ENCODE assay signal across 12 cellular contexts in the genomic region with DNA sequence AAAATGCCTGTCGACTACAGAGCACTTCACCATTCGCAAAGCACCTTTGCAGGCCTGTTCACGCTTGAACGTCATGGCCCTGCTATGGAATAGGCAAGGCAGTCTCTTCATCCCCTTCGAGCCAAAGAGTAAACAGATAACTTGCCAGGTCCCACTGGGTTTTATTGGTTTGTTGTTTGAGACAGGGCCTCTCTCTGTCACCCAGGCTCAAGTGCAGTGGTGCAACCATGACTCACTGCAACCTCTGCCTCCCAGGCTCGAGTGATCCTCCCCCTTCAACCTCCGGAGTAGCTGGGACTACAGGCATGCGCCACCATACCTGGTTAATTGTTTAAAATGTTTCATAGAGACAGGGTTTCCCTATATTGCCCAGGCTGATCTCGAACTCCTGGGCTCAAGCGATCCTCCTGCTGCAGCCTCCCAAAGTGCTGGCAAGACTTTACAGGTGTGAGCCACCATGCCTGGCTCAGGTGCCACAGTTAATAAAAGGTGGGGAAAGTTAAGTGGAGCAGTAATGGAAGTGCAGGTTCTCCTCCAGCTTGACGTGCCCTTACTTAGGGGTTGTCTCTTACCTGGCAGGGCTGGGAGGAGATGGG. TPM values are rescaled to one million over a fixed set of nuclear protein-coding genes. Genes with fewer than 3 reads are reported as not detected.
DNase-seq lines count a peak whose midpoint lies in the region; ATAC-seq, FAIRE-seq and TF ChIP-seq lines count a peak whose summit lies in the region.
"Had no signal": no experiment of that assay in that cellular context is flagged by ENCODE, and none has a peak within 500 bp of the region (broad histone marks: within the 10 kb centered on the region; RNA-seq: fewer than 3 reads in every experiment).

No MANE protein-coding gene starts in this region.

- no peak overlapping the region for H2BK15ac ChIP-seq in IMR-90 (ENCODE audit: low read depth, low read length)

- H2AFZ ChIP-seq in IMR-90 (replicated peaks; ENCODE audit: low read length, poor library complexity) = no peak overlapping the region
- H2AFZ ChIP-seq in K562 (ENCODE audit: low read depth, low read length) = no peak overlapping the region

- POLR2A ChIA-PET in IMR-90 (lab: Charles Lee; ENCODE audit: unreplicated experiment) (no interaction called here), K562 (lab: Yijun Ruan, JAX) (interaction anchor here (0.6 to 1.7 kb wide), 6 partner anchors 13 to 368 kb away, joined by 3 to 7 read pairs (median 3); no protein-coding TSS in a partner anchor)
- POLR2A ChIA-PET in CD8-positive, alpha-beta T cell (lab: Charles Lee) = no interaction called here

- H4K8ac ChIP-seq in IMR-90 (ENCODE audit: low read depth in 2 of 2, low read length in 2 of 2) = no peak overlapping the region

- no peaks in the 10 kb centered on the region for H3K27me3 ChIP-seq in IMR-90 (ENCODE audit: control insufficient read depth, insufficient read depth, low read length)
- peaks cover 2 to 63% of the 10 kb centered on the region in 2 experiments; a peak in 4 of 5 replicates for H3K27me3 ChIP-seq in K562 (ENCODE audit: control insufficient read depth in 2 of 2, insufficient read depth in 2 of 2, low read length in 2 of 2)
- no peaks in the 10 kb centered on the region for H3K27me3 ChIP-seq in lung (ENCODE audit: control insufficient read depth, insufficient read depth)
- no peaks in the 10 kb centered on the region for H3K27me3 ChIP-seq in CD8-positive, alpha-beta T cell (ENCODE audit: insufficient read depth, low read length)
- H3K27me3 ChIP-seq: uterus had no signal

- no peak overlapping the region for H2BK120ac ChIP-seq in IMR-90 (ENCODE audit: low read depth, low read length)

- no peak overlapping the region for H3K27ac Mint-ChIP-seq in CD8-positive, alpha-beta T cell
- no peak overlapping the region for H3K27ac Mint-ChIP-seq in activated naive CD8-positive, alpha-beta T cell treated with anti-CD3 and anti-CD28 coated beads for 36 hours
- H3K27ac Mint-ChIP-seq: activated T-cell treated with anti-CD3 and anti-CD28 coated beads, Interleukin-2, amount 50 U/mL, for 24 hours had no signal

- H3K4me3 Mint-ChIP-seq in CD8-positive, alpha-beta T cell = no peak overlapping the region
- no peak overlapping the region for H3K4me3 Mint-ChIP-seq in activated naive CD8-positive, alpha-beta T cell treated with anti-CD3 and anti-CD28 coated beads for 36 hours
- H3K4me3 Mint-ChIP-seq: activated T-cell treated with anti-CD3 and anti-CD28 coated beads, Interleukin-2, amount 50 U/mL, for 24 hours had no signal

- H3K4me3 ChIP-seq in IMR-90 (ENCODE audit: insufficient read depth, low read depth, low read length) (no peak overlapping the region), K562 (no peak overlapping the region), lung (no peak overlapping the region)
- no peak overlapping the region for H3K4me3 ChIP-seq in CD8-positive, alpha-beta T cell (ENCODE audit: low read depth, low read length)
- H3K4me3 ChIP-seq: uterus had no signal

- DNase-seq in Caki2 (ENCODE audit: low read depth) = peak; percentile 15
- DNase-seq in IMR-90 = peak; percentile 18
- DNase-seq in K562 (ENCODE audit: extremely low read depth in 1 of 4, low spot score in 3 of 4) = peak in 2 of 4 experiments; percentile 5 to 33
- DNase-seq in lung (ENCODE audit: low spot score) = peak; percentile 56
- DNase-seq in NCI-H187 treated with DMSO at 0.1 percent for 48 hours (lab: John Stamatoyannopoulos, UW) = no peak
- no peak for DNase-seq in nucleus accumbens (lab: John Stamatoyannopoulos, UW)
- no peak for DNase-seq in CD8-positive, alpha-beta T cell
- DNase-seq in activated naive CD8-positive, alpha-beta T cell treated with anti-CD3 and anti-CD28 coated beads for 36 hours = no peak
- DNase-seq: activated T-cell treated with anti-CD3 and anti-CD28 coated beads, Interleukin-2, amount 50 U/mL, for 24 hours; SK-N-SH; uterus had no signal

- H3K4me1 ChIP-seq in IMR-90 (ENCODE audit: control insufficient read depth, insufficient read depth, low read length) (no peaks in the 10 kb centered on the region), K562 (replicated peaks in 1 of 2; ENCODE audit: control insufficient read depth in 2 of 2, insufficient read depth in 2 of 2, low read length in 2 of 2) (peaks cover 0 to 6% of the 10 kb centered on the region in 2 experiments; a peak in 2 of 5 replicates), lung (ENCODE audit: control insufficient read depth in 2 of 2, insufficient read depth in 2 of 2, low read length in 2 of 2) (no peaks in the 10 kb centered on the region)
- no peaks in the 10 kb centered on the region for H3K4me1 ChIP-seq in CD8-positive, alpha-beta T cell (ENCODE audit: insufficient read depth, low read length)
- H3K4me1 ChIP-seq: uterus had no signal

- H3K79me1 ChIP-seq in IMR-90 (ENCODE audit: low read depth in 1 of 2, low read length in 2 of 2) = no peaks in the 10 kb centered on the region; a peak in 1 of 4 replicates

- H2BK20ac ChIP-seq in IMR-90 (ENCODE audit: low read depth, low read length) = no peak overlapping the region

- H3K23ac ChIP-seq in IMR-90 (ENCODE audit: low read depth, low read length) = no peak overlapping the region; the same call in 1 of the 2 replicates

- H4K91ac ChIP-seq in IMR-90 (ENCODE audit: insufficient read depth, low read depth, low read length) = no peak overlapping the region

- H2AK5ac ChIP-seq in IMR-90 (ENCODE audit: low read depth, low read length) = no peak overlapping the region

- in situ Hi-C loops in Caki2 (cut with HindIII; ENCODE audit: low pct_unique_long_range_greater_than_20kb, low sequenced_read_pairs) = no loop called here
- in situ Hi-C loops in IMR-90 (cut with MboI; ENCODE audit: low sequenced_read_pairs) = no loop called here
- in situ Hi-C loops in K562 (cut with MboI) = no loop called here

- H3K27me3 Mint-ChIP-seq in CD8-positive, alpha-beta T cell (ENCODE audit: low read depth) = no peaks in the 10 kb centered on the region
- no peaks in the 10 kb centered on the region for H3K27me3 Mint-ChIP-seq in activated naive CD8-positive, alpha-beta T cell treated with anti-CD3 and anti-CD28 coated beads for 36 hours
- H3K27me3 Mint-ChIP-seq: activated T-cell treated with anti-CD3 and anti-CD28 coated beads, Interleukin-2, amount 50 U/mL, for 24 hours had no signal

- H3K4me2 ChIP-seq in IMR-90 (ENCODE audit: low read depth, low read length) (no peak overlapping the region), K562 (ENCODE audit: insufficient read depth, low read length) (no peak overlapping the region)
- H3K4me2 ChIP-seq: SK-N-SH had no signal

- peak; percentile 67 for FAIRE-seq in K562 (lab: Jason Lieb, UNC)

- no peak for TF ChIP-seq POLR2A in IMR-90 (IDR thresholded peaks at IDR 0.05; ENCODE audit: low read depth, low read length)
- TF ChIP-seq POLR2A in K562 (conservative IDR thresholded peaks at IDR 0.05) = no peak

- H2BK5ac ChIP-seq in IMR-90 (ENCODE audit: low read depth, low read length, poor library complexity, severe bottlenecking) = no peak overlapping the region

- no peak for TF ChIP-seq RAD21 in IMR-90 (IDR thresholded peaks at IDR 0.05; ENCODE audit: low read length)
- TF ChIP-seq RAD21 in K562 (CRISPR knock-in tag; conservative IDR thresholded peaks at IDR 0.05 in 1 of 2, IDR thresholded peaks at IDR 0.05 in 1 of 2) = no peak

- intact Hi-C loops in IMR-90 (cut with micrococcal nuclease) = no loop called here
- intact Hi-C loops in K562 (cut with micrococcal nuclease) = no loop called here
- intact Hi-C loops in CD8-positive, alpha-beta T cell (cut with DNase I, micrococcal nuclease) = no loop called here

- no peak overlapping the region for H3K56ac ChIP-seq in IMR-90 (ENCODE audit: extremely low read depth, insufficient read depth, low read length)

- H2AK9ac ChIP-seq in IMR-90 (replicated peaks; ENCODE audit: low read depth, low read length, poor library complexity) = peak overlapping the region; percentile 36

- BruUV-seq in IMR-90 (replicated peaks; lab: Mats Ljungman, UMichigan) (no TSS peak), K562 (replicated peaks; lab: Mats Ljungman, UMichigan) (no TSS peak)

- no peak for TF ChIP-seq EP300 in K562 (IDR thresholded peaks at IDR 0.05; ENCODE audit: low read length)

- TF ChIP-seq CTCF in IMR-90 (conservative IDR thresholded peaks at IDR 0.05; ENCODE audit: low read depth, low read length) (no peak), K562 (IDR thresholded peaks at IDR 0.05 in 2 of 3, conservative IDR thresholded peaks at IDR 0.05 in 1 of 3; ENCODE audit: insufficient read depth in 2 of 3, low read depth in 1 of 3, low read length in 3 of 3) (no peak), lung (IDR thresholded peaks at IDR 0.05; ENCODE audit: control extremely low read depth, extremely low read depth) (no peak)
- no peak for TF ChIP-seq CTCF in CD8-positive, alpha-beta T cell (IDR thresholded peaks at IDR 0.05)

- H3K4ac ChIP-seq in IMR-90 (ENCODE audit: low read depth, low read length) = no peak overlapping the region

- H3K18ac ChIP-seq in IMR-90 (ENCODE audit: low read depth, low read length) = no peak overlapping the region

- ATAC-seq in IMR-90 (ENCODE audit: low read depth) (peak; percentile 56; the same call in 1 of the 2 replicates), K562 (peak; percentile 57; the same call in 2 of the 3 replicates), lung (ENCODE audit: insufficient read depth, low FRiP score) (no peak)
- no peak for ATAC-seq in CD8-positive, alpha-beta T cell

- CTCF ChIA-PET in IMR-90 (lab: Yijun Ruan, JAX) (no interaction called here), K562 (lab: Yijun Ruan, JAX; ENCODE audit: low intra/inter-chr PET ratio) (no interaction called here)
- CTCF ChIA-PET in CD8-positive, alpha-beta T cell (lab: Charles Lee) = interaction anchor here (1.2 kb wide), 1 partner anchor 14 kb away, joined by 3 read pairs; no protein-coding TSS in a partner anchor

- dilution Hi-C loops in IMR-90 (cut with HindIII; ENCODE audit: low sequenced_read_pairs, unreplicated experiment) = no loop called here

- H3K9me1 ChIP-seq in IMR-90 (ENCODE audit: insufficient read depth, low read length) = 0 out of 2 replicates have a peak, but pooled peaks cover 6% of the 10 kb centered on the region
- no peaks in the 10 kb centered on the region for H3K9me1 ChIP-seq in K562 (ENCODE audit: control insufficient read depth, insufficient read depth, low read length)

- no peak overlapping the region for H3K9ac ChIP-seq in IMR-90 (ENCODE audit: low read depth, low read length)
- H3K9ac ChIP-seq in K562 (ENCODE audit: insufficient read depth in 1 of 2, low read depth in 2 of 2, low read length in 2 of 2) = no peak overlapping the region
- H3K9ac ChIP-seq: SK-N-SH had no signal

- 0 out of 2 replicates have a peak overlapping the region, but pooled peaks have one; percentile 28 for H3K14ac ChIP-seq in IMR-90 (replicated peaks; ENCODE audit: low read depth, low read length)

- no peaks in the 10 kb centered on the region for H3K9me3 Mint-ChIP-seq in CD8-positive, alpha-beta T cell
- H3K9me3 Mint-ChIP-seq in activated naive CD8-positive, alpha-beta T cell treated with anti-CD3 and anti-CD28 coated beads for 36 hours = no peaks in the 10 kb centered on the region
- H3K9me3 Mint-ChIP-seq: activated T-cell treated with anti-CD3 and anti-CD28 coated beads, Interleukin-2, amount 50 U/mL, for 24 hours had no signal

- no peaks in the 10 kb centered on the region for H3K79me2 ChIP-seq in K562 (ENCODE audit: control insufficient read depth, insufficient read depth, low read length)

- H3K36me3 ChIP-seq in IMR-90 (ENCODE audit: control insufficient read depth, insufficient read depth, low read length) = peaks cover 3% of the 10 kb centered on the region; the same call in 1 of the 2 replicates
- H3K36me3 ChIP-seq in K562 (ENCODE audit: control insufficient read depth, insufficient read depth, low read length) = no peaks in the 10 kb centered on the region
- peaks cover 0 to 6% of the 10 kb centered on the region in 2 donors for H3K36me3 ChIP-seq in lung (ENCODE audit: control insufficient read depth in 2 of 2, insufficient read depth in 2 of 2, low read length in 2 of 2)
- no peaks in the 10 kb centered on the region for H3K36me3 ChIP-seq in CD8-positive, alpha-beta T cell (ENCODE audit: insufficient read depth, low read length)
- H3K36me3 ChIP-seq: uterus had no signal

- H4K20me1 ChIP-seq in IMR-90 (ENCODE audit: insufficient read depth, low read length) (peaks cover 4% of the 10 kb centered on the region; the same call in 1 of the 2 replicates), K562 (replicated peaks; ENCODE audit: control insufficient read depth, insufficient read depth, low read length) (peaks cover 11% of the 10 kb centered on the region; the same call in 1 of the 2 replicates)

- no peaks in the 10 kb centered on the region for H3K4me1 Mint-ChIP-seq in CD8-positive, alpha-beta T cell (ENCODE audit: low read depth)
- no peaks in the 10 kb centered on the region for H3K4me1 Mint-ChIP-seq in activated naive CD8-positive, alpha-beta T cell treated with anti-CD3 and anti-CD28 coated beads for 36 hours

- H4K5ac ChIP-seq in IMR-90 (ENCODE audit: low read depth, low read length) = no peak overlapping the region

- no peaks in the 10 kb centered on the region for H3K36me3 Mint-ChIP-seq in CD8-positive, alpha-beta T cell
- H3K36me3 Mint-ChIP-seq in activated naive CD8-positive, alpha-beta T cell treated with anti-CD3 and anti-CD28 coated beads for 36 hours = no peaks in the 10 kb centered on the region

- H3K27ac ChIP-seq in IMR-90 (ENCODE audit: insufficient read depth, low read length) (no peak overlapping the region), K562 (ENCODE audit: extremely low read depth, low read depth, low read length) (no peak overlapping the region), lung (ENCODE audit: low read depth in 1 of 2, low read length in 1 of 2) (no peak overlapping the region)
- no peak overlapping the region for H3K27ac ChIP-seq in CD8-positive, alpha-beta T cell (ENCODE audit: low read depth, low read length)
- H3K27ac ChIP-seq: uterus had no signal

- 89% methylated on average over 5 of the region's 11 CpGs; no CpG with 5 or more reads in 1 of the 2 experiments for WGBS in IMR-90 (ENCODE audit: extremely low coverage in 2 of 2, insufficient read length in 1 of 2), 2 experiments
- WGBS in K562 (ENCODE audit: insufficient coverage, low coverage, missing lambda C conversion rate) = 31% methylated on average over 11 of the region's 11 CpGs
- WGBS in lung, 2 donors = 75 to 86% methylated on average over 11 of the region's 11 CpGs

- no peaks in the 10 kb centered on the region for H3K9me3 ChIP-seq in IMR-90 (ENCODE audit: control insufficient read depth, insufficient read depth, low read length)
- no peaks in the 10 kb centered on the region for H3K9me3 ChIP-seq in K562 (replicated peaks; ENCODE audit: control insufficient read depth, insufficient read depth, low read depth, low read length)
- H3K9me3 ChIP-seq in lung (ENCODE audit: control insufficient read depth in 2 of 2, insufficient read depth in 1 of 2, low read length in 1 of 2) = no peaks in the 10 kb centered on the region
- H3K9me3 ChIP-seq in CD8-positive, alpha-beta T cell (ENCODE audit: low read length) = no peaks in the 10 kb centered on the region
- H3K9me3 ChIP-seq: SK-N-SH, uterus had no signal

RNA-seq across cellular contexts. Expression of a gene that starts 9.5 kb away (rescaled TPM):
- not detected in 2 replicates for total RNA-seq in Caki2 (2014; rRNA removed; shearing (Covaris generic); ENCODE audit: low replicate concordance)
- total RNA-seq in IMR-90 (2012; rRNA removed) = not detected in 2 replicates
- 0.03 TPM in 1 of 2 replicates, not detected in the other for polyA plus RNA-seq in IMR-90 (2012; rRNA removed)
- 0.06 TPM in 1 of 2 replicates, not detected in the other for polyA plus RNA-seq in IMR-90 (2012; cell fraction: cytosol; rRNA removed)
- not detected in 2 replicates for polyA plus RNA-seq in IMR-90 (2012; cell fraction: nucleus; rRNA removed; ENCODE audit: low replicate concordance)
- total RNA-seq in K562 (2011; cell fraction: chromatin; rRNA removed; ENCODE audit: low replicate concordance) = not detected in 2 replicates
- not detected in 2 replicates for total RNA-seq in K562 (2011; cell fraction: nucleolus; rRNA removed)
- total RNA-seq in K562 (2011; cell fraction: nucleoplasm; rRNA removed) = not detected in 2 replicates
- not detected in 2 replicates for total RNA-seq in K562 (2014; rRNA removed)
- not detected in 2 replicates for total RNA-seq in K562 (2014; rRNA removed; fragmentation: Illumina TruSeq; extraction: Trizol)
- total RNA-seq in K562 (2015; rRNA removed; fragmentation: Illumina TruSeq; extraction: Trizol) = not detected in 2 replicates
- not detected in 2 replicates for total RNA-seq in K562 (2021)
- polyA plus RNA-seq in K562 (2011; rRNA removed) = not detected in 2 replicates
- polyA plus RNA-seq in K562 (2011; cell fraction: cytosol; rRNA removed) = not detected in 2 replicates
- polyA plus RNA-seq in K562 (2011; cell fraction: nucleus; rRNA removed) = not detected in 2 replicates
- 0.12 and 0.15 TPM in 2 replicates for polyA plus RNA-seq in K562 (2012)
- not detected in 2 replicates for polyA plus RNA-seq in K562 (2014; fragmentation: Illumina TruSeq; extraction: Trizol)
- not detected for polyA plus RNA-seq in K562 (2014; fragmentation: Nextera tagmentation; extraction: Ambion mirVana)
- not detected in 2 replicates for polyA plus RNA-seq in K562 (2014; rRNA removed)
- polyA minus RNA-seq in K562 (2011; rRNA and poly(A)+ RNA removed) = not detected in 2 replicates
- polyA minus RNA-seq in K562 (2011; cell fraction: cytosol; rRNA and poly(A)+ RNA removed) = not detected in 2 replicates
- not detected in 2 replicates for polyA minus RNA-seq in K562 (2011; cell fraction: nucleus; rRNA and poly(A)+ RNA removed)
- under 1 TPM in 1 of 2 donors, not detected in 1; 0.37 TPM for total RNA-seq in lung
- polyA plus RNA-seq in lung = under 1 TPM; 0.14 to 0.35 TPM
- not detected for total RNA-seq in CD8-positive, alpha-beta T cell
- total RNA-seq in activated naive CD8-positive, alpha-beta T cell treated with anti-CD3 and anti-CD28 coated beads for 36 hours = not detected
- total RNA-seq: myocyte, uterus had no signal
- polyA plus RNA-seq: SK-N-SH had no signal

RNA-seq across cellular contexts. Expression of a gene that starts 19.5 kb away (rescaled TPM):
- total RNA-seq in Caki2 (2014; rRNA removed; shearing (Covaris generic); ENCODE audit: low replicate concordance) = 31.4 and 41.4 TPM in 2 replicates
- total RNA-seq in IMR-90 (2012; rRNA removed) (10.0 and 10.8 TPM in 2 replicates), K562 (2014; rRNA removed) (27.3 and 39.7 TPM in 2 replicates), K562 (2014; rRNA removed; fragmentation: Illumina TruSeq; extraction: Trizol) (24.5 and 26.8 TPM in 2 replicates), K562 (2015; rRNA removed; fragmentation: Illumina TruSeq; extraction: Trizol) (25.9 and 26.2 TPM in 2 replicates), K562 (2021) (41.9 and 44.0 TPM in 2 replicates), lung (10 to 100 TPM; 31.2 to 43.2 TPM)
- polyA plus RNA-seq in IMR-90 (2012; rRNA removed) (16.6 and 19.2 TPM in 2 replicates), K562 (2011; rRNA removed) (37.3 and 40.0 TPM in 2 replicates), K562 (2014; fragmentation: Illumina TruSeq; extraction: Trizol) (23.1 and 24.9 TPM in 2 replicates), K562 (2014; fragmentation: Nextera tagmentation; extraction: Ambion mirVana) (1 to 10 TPM; 4.5 to 5.2 TPM), K562 (2014; rRNA removed) (42.5 and 44.8 TPM in 2 replicates), lung (10 to 100 TPM; 20.1 to 28.5 TPM)
- polyA plus RNA-seq in IMR-90 (2012; cell fraction: cytosol; rRNA removed) = 10.9 and 13.4 TPM in 2 replicates
- polyA plus RNA-seq in IMR-90 (2012; cell fraction: nucleus; rRNA removed; ENCODE audit: low replicate concordance) = 63.9 and 67.4 TPM in 2 replicates
- total RNA-seq in K562 (2011; cell fraction: chromatin; rRNA removed; ENCODE audit: low replicate concordance) = 82.5 and 106 TPM in 2 replicates
- 91.9 and 98.4 TPM in 2 replicates for total RNA-seq in K562 (2011; cell fraction: nucleolus; rRNA removed)
- 76.1 and 86.0 TPM in 2 replicates for total RNA-seq in K562 (2011; cell fraction: nucleoplasm; rRNA removed)
- polyA plus RNA-seq in K562 (2011; cell fraction: cytosol; rRNA removed) = 24.5 and 36.5 TPM in 2 replicates
- polyA plus RNA-seq in K562 (2011; cell fraction: nucleus; rRNA removed) = 190 and 193 TPM in 2 replicates
- polyA plus RNA-seq in K562 (2012) = 23.1 and 26.7 TPM in 2 replicates
- polyA minus RNA-seq in K562 (2011; rRNA and poly(A)+ RNA removed) = 22.7 and 23.6 TPM in 2 replicates
- 10.9 and 17.9 TPM in 2 replicates for polyA minus RNA-seq in K562 (2011; cell fraction: cytosol; rRNA and poly(A)+ RNA removed)
- 60.3 and 71.5 TPM in 2 replicates for polyA minus RNA-seq in K562 (2011; cell fraction: nucleus; rRNA and poly(A)+ RNA removed)
- total RNA-seq in CD8-positive, alpha-beta T cell = 10 to 100 TPM; 46.4 to 46.9 TPM
- total RNA-seq in activated naive CD8-positive, alpha-beta T cell treated with anti-CD3 and anti-CD28 coated beads for 36 hours = 10 to 100 TPM; 36.5 to 37.0 TPM

RNA-seq across cellular contexts. Expression of a gene that starts 33.2 kb away (rescaled TPM):
- 33.1 and 62.2 TPM in 2 replicates for total RNA-seq in Caki2 (2014; rRNA removed; shearing (Covaris generic); ENCODE audit: low replicate concordance)
- 15.0 and 18.5 TPM in 2 replicates for total RNA-seq in IMR-90 (2012; rRNA removed)
- 26.8 and 27.2 TPM in 2 replicates for polyA plus RNA-seq in IMR-90 (2012; rRNA removed)
- polyA plus RNA-seq in IMR-90 (2012; cell fraction: cytosol; rRNA removed) = 12.2 and 22.9 TPM in 2 replicates
- 103 and 117 TPM in 2 replicates for polyA plus RNA-seq in IMR-90 (2012; cell fraction: nucleus; rRNA removed; ENCODE audit: low replicate concordance)
- 7.3 and 27.3 TPM in 2 replicates for total RNA-seq in K562 (2011; cell fraction: chromatin; rRNA removed; ENCODE audit: low replicate concordance)
- 14.8 and 20.1 TPM in 2 replicates for total RNA-seq in K562 (2011; cell fraction: nucleolus; rRNA removed)
- 10.8 and 12.2 TPM in 2 replicates for total RNA-seq in K562 (2011; cell fraction: nucleoplasm; rRNA removed)
- 3.1 and 5.0 TPM in 2 replicates for total RNA-seq in K562 (2014; rRNA removed)
- 2.3 and 2.9 TPM in 2 replicates for total RNA-seq in K562 (2014; rRNA removed; fragmentation: Illumina TruSeq; extraction: Trizol)
- total RNA-seq in K562 (2015; rRNA removed; fragmentation: Illumina TruSeq; extraction: Trizol) = 4.1 and 4.4 TPM in 2 replicates
- 6.1 and 6.2 TPM in 2 replicates for total RNA-seq in K562 (2021)
- polyA plus RNA-seq in K562 (2011; rRNA removed) = 3.5 and 11.4 TPM in 2 replicates
- 5.9 and 9.2 TPM in 2 replicates for polyA plus RNA-seq in K562 (2011; cell fraction: cytosol; rRNA removed)
- 22.4 and 48.3 TPM in 2 replicates for polyA plus RNA-seq in K562 (2011; cell fraction: nucleus; rRNA removed)
- polyA plus RNA-seq in K562 (2012) = 4.7 and 17.1 TPM in 2 replicates
- polyA plus RNA-seq in K562 (2014; fragmentation: Illumina TruSeq; extraction: Trizol) = 3.0 and 5.4 TPM in 2 replicates
- 1 to 10 TPM in 1 of 2 experiments, under 1 TPM in 1; 0.89 to 1.5 TPM for polyA plus RNA-seq in K562 (2014; fragmentation: Nextera tagmentation; extraction: Ambion mirVana)
- polyA plus RNA-seq in K562 (2014; rRNA removed) = 4.9 and 7.2 TPM in 2 replicates
- polyA minus RNA-seq in K562 (2011; rRNA and poly(A)+ RNA removed) = 6.7 and 8.8 TPM in 2 replicates
- 3.3 and 5.7 TPM in 2 replicates for polyA minus RNA-seq in K562 (2011; cell fraction: cytosol; rRNA and poly(A)+ RNA removed)
- 12.0 and 22.5 TPM in 2 replicates for polyA minus RNA-seq in K562 (2011; cell fraction: nucleus; rRNA and poly(A)+ RNA removed)
- 10 to 100 TPM; 77.7 to 79.2 TPM for total RNA-seq in lung
- 10 to 100 TPM; 23.5 to 64.1 TPM for polyA plus RNA-seq in lung
- 10 to 100 TPM; 12.5 to 12.9 TPM for total RNA-seq in CD8-positive, alpha-beta T cell
- total RNA-seq in activated naive CD8-positive, alpha-beta T cell treated with anti-CD3 and anti-CD28 coated beads for 36 hours = 1 to 10 TPM; 9.2 to 9.7 TPM

RNA-seq across cellular contexts. Expression of a gene that starts 49.1 kb away (rescaled TPM):
- total RNA-seq in Caki2 (2014; rRNA removed; shearing (Covaris generic); ENCODE audit: low replicate concordance) = 1.1 and 9.3 TPM in 2 replicates
- total RNA-seq in IMR-90 (2012; rRNA removed) (under 0.01 and 0.18 TPM in 2 replicates), K562 (2014; rRNA removed) (not detected in 2 replicates), K562 (2014; rRNA removed; fragmentation: Illumina TruSeq; extraction: Trizol) (not detected in 2 replicates), K562 (2015; rRNA removed; fragmentation: Illumina TruSeq; extraction: Trizol) (not detected in 2 replicates), K562 (2021) (not detected in 2 replicates), lung (1 to 10 TPM; 4.7 to 6.4 TPM)
- polyA plus RNA-seq in IMR-90 (2012; rRNA removed) (0.17 and 0.30 TPM in 2 replicates), K562 (2011; rRNA removed) (not detected in 2 replicates), K562 (2014; fragmentation: Illumina TruSeq; extraction: Trizol) (not detected in 2 replicates), K562 (2014; fragmentation: Nextera tagmentation; extraction: Ambion mirVana) (not detected), K562 (2014; rRNA removed) (not detected in 2 replicates), lung (under 1 TPM; 0.73 to 0.90 TPM)
- 0.07 and 0.42 TPM in 2 replicates for polyA plus RNA-seq in IMR-90 (2012; cell fraction: cytosol; rRNA removed)
- 0.82 and 2.1 TPM in 2 replicates for polyA plus RNA-seq in IMR-90 (2012; cell fraction: nucleus; rRNA removed; ENCODE audit: low replicate concordance)
- not detected in 2 replicates for total RNA-seq in K562 (2011; cell fraction: chromatin; rRNA removed; ENCODE audit: low replicate concordance)
- 0.50 TPM in 1 of 2 replicates, not detected in the other for total RNA-seq in K562 (2011; cell fraction: nucleolus; rRNA removed)
- 0.31 and 1.5 TPM in 2 replicates for total RNA-seq in K562 (2011; cell fraction: nucleoplasm; rRNA removed)
- not detected in 2 replicates for polyA plus RNA-seq in K562 (2011; cell fraction: cytosol; rRNA removed)
- polyA plus RNA-seq in K562 (2011; cell fraction: nucleus; rRNA removed) = 0.07 TPM in 1 of 2 replicates, not detected in the other
- polyA plus RNA-seq in K562 (2012) = not detected in 2 replicates
- polyA minus RNA-seq in K562 (2011; rRNA and poly(A)+ RNA removed) = not detected in 2 replicates
- not detected in 2 replicates for polyA minus RNA-seq in K562 (2011; cell fraction: cytosol; rRNA and poly(A)+ RNA removed)
- not detected in 2 replicates for polyA minus RNA-seq in K562 (2011; cell fraction: nucleus; rRNA and poly(A)+ RNA removed)
- 1 to 10 TPM; 3.4 to 3.5 TPM for total RNA-seq in CD8-positive, alpha-beta T cell
- 1 to 10 TPM in 1 of 2 experiments, under 1 TPM in 1; 0.56 to 1.1 TPM for total RNA-seq in activated naive CD8-positive, alpha-beta T cell treated with anti-CD3 and anti-CD28 coated beads for 36 hours

Comparison
In these comparisons a context has a peak if more than half of its experiments do, and no peak if none do; other contexts are left out.
1. DNase-seq: peak in Caki2 (single experiment), IMR-90 (single experiment) and lung (single experiment); none in NCI-H187 treated with DMSO at 0.1 percent for 48 hours (single experiment), nucleus accumbens (0 of 56), CD8-positive, alpha-beta T cell (0 of 7) and activated naive CD8-positive, alpha-beta T cell treated with anti-CD3 and anti-CD28 coated beads for 36 hours (single experiment).
2. ATAC-seq: peak in IMR-90 (single experiment) and K562 (single experiment); none in lung (single experiment) and CD8-positive, alpha-beta T cell (single experiment).